1 cellular context compared by ENCODE assay signal in genomic region chr10:21171197-21171935, GRCh38.
TF ChIP-seq lines count a peak whose summit lies in the region.

No MANE protein-coding gene starts in this region.

TF ChIP-seq in K562, 482 proteins besides CTCF, POLR2A, EP300 and RAD21 (continued from another document):
- TF ChIP-seq AFF1 (IDR thresholded peaks at IDR 0.05; ENCODE audit: low read depth in 1 of 2, partially characterized antibody in 2 of 2) (no peak), ZNF316 (IDR thresholded peaks at IDR 0.05) (no peak), XRCC4 (IDR thresholded peaks at IDR 0.05; ENCODE audit: extremely low read depth, insufficient read depth, insufficient read length) (no peak)
TF ChIP-seq in K562: peak in this region for 6.
